1 cellular context compared by ENCODE assay signal in the genomic region with DNA sequence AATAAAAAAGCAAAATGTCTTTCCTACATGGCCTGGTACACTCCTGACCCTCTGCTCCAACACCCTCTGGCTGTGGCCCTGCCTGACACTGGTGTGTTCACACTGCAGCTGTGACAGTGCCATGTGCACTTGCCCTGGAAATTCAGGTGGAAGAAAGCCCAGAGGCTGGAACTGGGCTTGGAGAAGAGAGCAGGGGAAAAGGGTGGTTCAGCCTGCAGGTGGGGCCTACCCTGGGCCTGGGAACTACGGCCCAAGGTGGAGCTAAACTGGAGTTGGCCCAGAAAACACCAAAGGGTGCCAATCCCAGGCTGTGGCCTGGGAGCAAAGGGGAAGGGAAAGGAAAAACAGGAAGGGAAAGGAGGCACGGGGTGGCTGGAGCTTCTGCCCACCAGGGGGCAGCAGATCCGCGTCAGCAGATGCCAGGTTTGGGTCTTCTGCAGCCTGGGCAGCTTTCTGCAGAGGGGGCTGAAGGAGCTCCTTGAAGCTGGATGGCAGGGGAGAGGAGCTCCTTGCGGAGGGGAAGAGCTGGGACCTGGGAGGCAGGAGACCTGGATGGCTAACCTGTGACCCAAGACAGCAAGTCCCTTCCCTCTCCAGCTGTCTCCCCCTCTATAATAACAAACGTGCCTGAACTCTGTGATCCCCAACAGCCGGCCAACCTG.
TF ChIP-seq lines count a peak whose summit lies in the region.

No MANE protein-coding gene starts in this region.

TF ChIP-seq in K562, 482 proteins besides CTCF, POLR2A, EP300 and RAD21 (continued from another document and continues in another):
- TF ChIP-seq TFAP4 (CRISPR knock-in tag; IDR thresholded peaks at IDR 0.05; ENCODE audit: borderline replicate concordance) (0 out of 2 replicates have a peak, but pooled peaks have one; percentile 45), SUPT5H (IDR thresholded peaks at IDR 0.05) (0 out of 2 replicates have a peak, but pooled peaks have one; percentile 34), ZBTB7A (IDR thresholded peaks at IDR 0.05; ENCODE audit: borderline replicate concordance, control insufficient read depth, low read depth, low read length) (peak; percentile 30; the same call in 1 of the 2 replicates), SPI1 (IDR thresholded peaks at IDR 0.05; ENCODE audit: borderline replicate concordance, low read depth, low read length) (peak; percentile 90), GABPB1 (CRISPR knock-in tag; IDR thresholded peaks at IDR 0.05) (peak; percentile 40; the same call in 1 of the 2 replicates), KLF16 (IDR thresholded peaks at IDR 0.05) (0 out of 2 replicates have a peak, but pooled peaks have one; percentile 35), STAG1 (CRISPR knock-in tag; IDR thresholded peaks at IDR 0.05; ENCODE audit: borderline replicate concordance) (peak; percentile 57; the same call in 1 of the 2 replicates), XRCC5 (IDR thresholded peaks at IDR 0.05; ENCODE audit: low read depth, low read length) (peak; percentile 66; the same call in 1 of the 2 replicates), HLTF (IDR thresholded peaks at IDR 0.05) (0 out of 2 replicates have a peak, but pooled peaks have one; percentile 27), NR0B1 (IDR thresholded peaks at IDR 0.05; ENCODE audit: partially characterized antibody) (no peak), LCOR (CRISPR knock-in tag; IDR thresholded peaks at IDR 0.05) (0 out of 2 replicates have a peak, but pooled peaks have one; percentile 53), USF2 (CRISPR knock-in tag; IDR thresholded peaks at IDR 0.05) (peak; percentile 14; the same call in 1 of the 2 replicates), AFF1 (IDR thresholded peaks at IDR 0.05; ENCODE audit: low read depth in 1 of 2, partially characterized antibody in 2 of 2) (peak in 1 of 2 experiments; percentile 34), RB1 (IDR thresholded peaks at IDR 0.05; ENCODE audit: low read depth) (0 out of 2 replicates have a peak, but pooled peaks have one; percentile 16), YY1 (IDR thresholded peaks at IDR 0.05; ENCODE audit: borderline replicate concordance in 1 of 3, control insufficient read depth in 1 of 3, extremely low read depth in 1 of 3, insufficient read depth in 3 of 3, insufficient read length in 1 of 3, insufficient replicate concordance in 2 of 3, low read depth in 1 of 3, low read length in 2 of 3) (peak in 1 of 3 experiments; percentile 47)
- TF ChIP-seq, protein P1, sequence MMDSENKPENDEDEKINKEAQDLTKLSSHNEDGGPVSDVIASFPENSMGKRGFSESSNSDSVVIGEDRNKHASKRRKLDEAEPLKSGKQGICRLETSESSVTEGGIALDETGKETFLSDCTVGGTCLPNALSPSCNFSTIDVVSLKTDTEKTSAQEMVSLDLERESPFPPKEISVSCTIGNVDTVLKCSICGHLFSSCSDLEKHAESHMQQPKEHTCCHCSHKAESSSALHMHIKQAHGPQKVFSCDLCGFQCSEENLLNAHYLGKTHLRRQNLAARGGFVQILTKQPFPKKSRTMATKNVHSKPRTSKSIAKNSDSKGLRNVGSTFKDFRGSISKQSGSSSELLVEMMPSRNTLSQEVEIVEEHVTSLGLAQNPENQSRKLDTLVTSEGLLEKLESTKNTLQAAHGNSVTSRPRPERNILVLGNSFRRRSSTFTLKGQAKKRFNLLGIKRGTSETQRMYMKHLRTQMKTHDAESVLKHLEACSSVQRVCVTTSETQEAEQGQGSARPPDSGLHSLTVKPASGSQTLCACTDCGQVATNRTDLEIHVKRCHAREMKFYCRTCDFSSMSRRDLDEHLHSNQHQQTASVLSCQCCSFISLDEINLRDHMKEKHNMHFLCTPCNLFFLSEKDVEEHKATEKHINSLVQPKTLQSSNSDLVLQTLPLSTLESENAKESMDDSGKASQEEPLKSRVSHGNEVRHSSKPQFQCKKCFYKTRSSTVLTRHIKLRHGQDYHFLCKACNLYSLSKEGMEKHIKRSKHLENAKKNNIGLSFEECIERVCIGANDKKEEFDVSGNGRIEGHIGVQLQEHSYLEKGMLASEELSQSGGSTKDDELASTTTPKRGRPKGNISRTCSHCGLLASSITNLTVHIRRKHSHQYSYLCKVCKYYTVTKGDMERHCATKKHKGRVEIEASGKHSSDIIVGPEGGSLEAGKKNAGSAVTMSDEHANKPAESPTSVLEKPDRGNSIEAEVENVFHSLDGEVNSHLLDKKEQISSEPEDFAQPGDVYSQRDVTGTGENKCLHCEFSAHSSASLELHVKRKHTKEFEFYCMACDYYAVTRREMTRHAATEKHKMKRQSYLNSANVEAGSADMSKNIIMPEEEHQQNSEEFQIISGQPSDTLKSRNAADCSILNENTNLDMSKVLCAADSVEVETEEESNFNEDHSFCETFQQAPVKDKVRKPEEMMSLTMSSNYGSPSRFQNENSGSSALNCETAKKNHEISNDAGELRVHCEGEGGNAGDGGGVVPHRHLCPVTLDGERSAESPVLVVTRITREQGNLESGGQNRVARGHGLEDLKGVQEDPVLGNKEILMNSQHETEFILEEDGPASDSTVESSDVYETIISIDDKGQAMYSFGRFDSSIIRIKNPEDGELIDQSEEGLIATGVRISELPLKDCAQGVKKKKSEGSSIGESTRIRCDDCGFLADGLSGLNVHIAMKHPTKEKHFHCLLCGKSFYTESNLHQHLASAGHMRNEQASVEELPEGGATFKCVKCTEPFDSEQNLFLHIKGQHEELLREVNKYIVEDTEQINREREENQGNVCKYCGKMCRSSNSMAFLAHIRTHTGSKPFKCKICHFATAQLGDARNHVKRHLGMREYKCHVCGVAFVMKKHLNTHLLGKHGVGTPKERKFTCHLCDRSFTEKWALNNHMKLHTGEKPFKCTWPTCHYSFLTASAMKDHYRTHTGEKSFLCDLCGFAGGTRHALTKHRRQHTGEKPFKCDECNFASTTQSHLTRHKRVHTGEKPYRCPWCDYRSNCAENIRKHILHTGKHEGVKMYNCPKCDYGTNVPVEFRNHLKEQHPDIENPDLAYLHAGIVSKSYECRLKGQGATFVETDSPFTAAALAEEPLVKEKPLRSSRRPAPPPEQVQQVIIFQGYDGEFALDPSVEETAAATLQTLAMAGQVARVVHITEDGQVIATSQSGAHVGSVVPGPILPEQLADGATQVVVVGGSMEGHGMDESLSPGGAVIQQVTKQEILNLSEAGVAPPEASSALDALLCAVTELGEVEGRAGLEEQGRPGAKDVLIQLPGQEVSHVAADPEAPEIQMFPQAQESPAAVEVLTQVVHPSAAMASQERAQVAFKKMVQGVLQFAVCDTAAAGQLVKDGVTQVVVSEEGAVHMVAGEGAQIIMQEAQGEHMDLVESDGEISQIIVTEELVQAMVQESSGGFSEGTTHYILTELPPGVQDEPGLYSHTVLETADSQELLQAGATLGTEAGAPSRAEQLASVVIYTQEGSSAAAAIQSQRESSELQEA (IDR thresholded peaks at IDR 0.05; ENCODE audit: low read depth) = no peak
- TF ChIP-seq, protein P2, sequence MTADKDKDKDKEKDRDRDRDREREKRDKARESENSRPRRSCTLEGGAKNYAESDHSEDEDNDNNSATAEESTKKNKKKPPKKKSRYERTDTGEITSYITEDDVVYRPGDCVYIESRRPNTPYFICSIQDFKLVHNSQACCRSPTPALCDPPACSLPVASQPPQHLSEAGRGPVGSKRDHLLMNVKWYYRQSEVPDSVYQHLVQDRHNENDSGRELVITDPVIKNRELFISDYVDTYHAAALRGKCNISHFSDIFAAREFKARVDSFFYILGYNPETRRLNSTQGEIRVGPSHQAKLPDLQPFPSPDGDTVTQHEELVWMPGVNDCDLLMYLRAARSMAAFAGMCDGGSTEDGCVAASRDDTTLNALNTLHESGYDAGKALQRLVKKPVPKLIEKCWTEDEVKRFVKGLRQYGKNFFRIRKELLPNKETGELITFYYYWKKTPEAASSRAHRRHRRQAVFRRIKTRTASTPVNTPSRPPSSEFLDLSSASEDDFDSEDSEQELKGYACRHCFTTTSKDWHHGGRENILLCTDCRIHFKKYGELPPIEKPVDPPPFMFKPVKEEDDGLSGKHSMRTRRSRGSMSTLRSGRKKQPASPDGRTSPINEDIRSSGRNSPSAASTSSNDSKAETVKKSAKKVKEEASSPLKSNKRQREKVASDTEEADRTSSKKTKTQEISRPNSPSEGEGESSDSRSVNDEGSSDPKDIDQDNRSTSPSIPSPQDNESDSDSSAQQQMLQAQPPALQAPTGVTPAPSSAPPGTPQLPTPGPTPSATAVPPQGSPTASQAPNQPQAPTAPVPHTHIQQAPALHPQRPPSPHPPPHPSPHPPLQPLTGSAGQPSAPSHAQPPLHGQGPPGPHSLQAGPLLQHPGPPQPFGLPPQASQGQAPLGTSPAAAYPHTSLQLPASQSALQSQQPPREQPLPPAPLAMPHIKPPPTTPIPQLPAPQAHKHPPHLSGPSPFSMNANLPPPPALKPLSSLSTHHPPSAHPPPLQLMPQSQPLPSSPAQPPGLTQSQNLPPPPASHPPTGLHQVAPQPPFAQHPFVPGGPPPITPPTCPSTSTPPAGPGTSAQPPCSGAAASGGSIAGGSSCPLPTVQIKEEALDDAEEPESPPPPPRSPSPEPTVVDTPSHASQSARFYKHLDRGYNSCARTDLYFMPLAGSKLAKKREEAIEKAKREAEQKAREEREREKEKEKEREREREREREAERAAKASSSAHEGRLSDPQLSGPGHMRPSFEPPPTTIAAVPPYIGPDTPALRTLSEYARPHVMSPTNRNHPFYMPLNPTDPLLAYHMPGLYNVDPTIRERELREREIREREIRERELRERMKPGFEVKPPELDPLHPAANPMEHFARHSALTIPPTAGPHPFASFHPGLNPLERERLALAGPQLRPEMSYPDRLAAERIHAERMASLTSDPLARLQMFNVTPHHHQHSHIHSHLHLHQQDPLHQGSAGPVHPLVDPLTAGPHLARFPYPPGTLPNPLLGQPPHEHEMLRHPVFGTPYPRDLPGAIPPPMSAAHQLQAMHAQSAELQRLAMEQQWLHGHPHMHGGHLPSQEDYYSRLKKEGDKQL (CRISPR knock-in tag; IDR thresholded peaks at IDR 0.05; ENCODE audit: borderline replicate concordance) = peak; percentile 83; the same call in 1 of the 2 replicates
- TF ChIP-seq, protein P3, sequence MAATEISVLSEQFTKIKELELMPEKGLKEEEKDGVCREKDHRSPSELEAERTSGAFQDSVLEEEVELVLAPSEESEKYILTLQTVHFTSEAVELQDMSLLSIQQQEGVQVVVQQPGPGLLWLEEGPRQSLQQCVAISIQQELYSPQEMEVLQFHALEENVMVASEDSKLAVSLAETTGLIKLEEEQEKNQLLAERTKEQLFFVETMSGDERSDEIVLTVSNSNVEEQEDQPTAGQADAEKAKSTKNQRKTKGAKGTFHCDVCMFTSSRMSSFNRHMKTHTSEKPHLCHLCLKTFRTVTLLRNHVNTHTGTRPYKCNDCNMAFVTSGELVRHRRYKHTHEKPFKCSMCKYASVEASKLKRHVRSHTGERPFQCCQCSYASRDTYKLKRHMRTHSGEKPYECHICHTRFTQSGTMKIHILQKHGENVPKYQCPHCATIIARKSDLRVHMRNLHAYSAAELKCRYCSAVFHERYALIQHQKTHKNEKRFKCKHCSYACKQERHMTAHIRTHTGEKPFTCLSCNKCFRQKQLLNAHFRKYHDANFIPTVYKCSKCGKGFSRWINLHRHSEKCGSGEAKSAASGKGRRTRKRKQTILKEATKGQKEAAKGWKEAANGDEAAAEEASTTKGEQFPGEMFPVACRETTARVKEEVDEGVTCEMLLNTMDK (IDR thresholded peaks at IDR 0.05; ENCODE audit: borderline replicate concordance, insufficient read depth, low read depth, low read length, poor library complexity, severe bottlenecking) = peak; percentile 76
- TF ChIP-seq, protein P4, sequence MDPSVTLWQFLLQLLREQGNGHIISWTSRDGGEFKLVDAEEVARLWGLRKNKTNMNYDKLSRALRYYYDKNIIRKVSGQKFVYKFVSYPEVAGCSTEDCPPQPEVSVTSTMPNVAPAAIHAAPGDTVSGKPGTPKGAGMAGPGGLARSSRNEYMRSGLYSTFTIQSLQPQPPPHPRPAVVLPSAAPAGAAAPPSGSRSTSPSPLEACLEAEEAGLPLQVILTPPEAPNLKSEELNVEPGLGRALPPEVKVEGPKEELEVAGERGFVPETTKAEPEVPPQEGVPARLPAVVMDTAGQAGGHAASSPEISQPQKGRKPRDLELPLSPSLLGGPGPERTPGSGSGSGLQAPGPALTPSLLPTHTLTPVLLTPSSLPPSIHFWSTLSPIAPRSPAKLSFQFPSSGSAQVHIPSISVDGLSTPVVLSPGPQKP (CRISPR knock-in tag; IDR thresholded peaks at IDR 0.05) = no peak
